In the genomic region with DNA sequence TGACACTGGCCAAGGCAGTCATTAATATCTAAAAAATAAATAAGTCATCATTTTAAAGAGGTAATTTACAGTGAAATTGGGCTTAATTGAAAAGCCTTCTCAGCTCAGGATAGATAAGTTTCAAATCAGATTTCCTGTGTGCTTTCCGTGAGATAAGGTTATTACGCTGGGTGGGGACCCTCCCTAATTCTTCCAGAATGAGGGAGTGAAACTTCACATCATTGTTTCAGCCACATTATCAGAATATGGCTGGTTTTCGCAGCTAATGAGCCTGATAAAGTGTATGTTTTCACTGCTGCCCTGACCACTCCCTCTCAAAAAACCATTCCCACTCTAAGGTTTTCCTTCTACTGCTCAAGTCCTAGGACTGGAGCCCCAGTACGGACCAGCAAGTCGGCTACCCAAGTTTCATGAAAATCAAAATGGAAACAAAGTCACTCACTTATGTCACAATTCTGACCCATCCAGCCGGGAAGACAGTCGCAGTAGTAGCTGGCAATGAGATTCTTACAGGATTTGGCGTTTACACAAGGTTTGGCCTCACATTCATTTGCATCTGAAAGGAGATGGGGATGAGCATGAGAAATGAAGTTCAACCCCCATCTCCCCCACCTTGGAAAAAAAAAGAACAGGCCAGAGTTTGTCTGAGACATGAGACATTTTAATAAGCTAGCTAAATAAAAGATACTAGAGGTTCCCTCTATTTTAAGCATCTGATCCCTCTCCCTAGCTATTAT, we compare ENCODE assay signal across 1 cellular context.
TF ChIP-seq lines count a peak whose summit lies in the region.

No MANE protein-coding gene starts in this region.

TF ChIP-seq in H1, 55 proteins besides CTCF, POLR2A, EP300 and RAD21:
- TF ChIP-seq TEAD4 (IDR thresholded peaks at IDR 0.05; ENCODE audit: low read depth, low read length) (no peak), KDM5A (IDR thresholded peaks at IDR 0.05; ENCODE audit: low read length) (no peak), JUN (IDR thresholded peaks at IDR 0.05; ENCODE audit: low read depth, low read length) (no peak), KDM1A (IDR thresholded peaks at IDR 0.05; ENCODE audit: borderline replicate concordance, low read length) (no peak), SRF (IDR thresholded peaks at IDR 0.05; ENCODE audit: low read depth, low read length) (no peak), POU5F1 (IDR thresholded peaks at IDR 0.05; ENCODE audit: low read depth, low read length) (peak; percentile 28; the same call in 1 of the 2 replicates)
- TF ChIP-seq, protein P1, sequence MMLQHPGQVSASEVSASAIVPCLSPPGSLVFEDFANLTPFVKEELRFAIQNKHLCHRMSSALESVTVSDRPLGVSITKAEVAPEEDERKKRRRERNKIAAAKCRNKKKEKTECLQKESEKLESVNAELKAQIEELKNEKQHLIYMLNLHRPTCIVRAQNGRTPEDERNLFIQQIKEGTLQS (IDR thresholded peaks at IDR 0.05; ENCODE audit: insufficient read depth, low read depth, low read length): no peak
